ENCODE assay signal across 25 cellular contexts in genomic region chr22:50432131-50432870, GRCh38. TPM values are rescaled to one million over a fixed set of nuclear protein-coding genes. Genes with fewer than 3 reads are reported as not detected.
DNase-seq lines count a peak whose midpoint lies in the region; ATAC-seq, FAIRE-seq and TF ChIP-seq lines count a peak whose summit lies in the region.
"Had no signal": no experiment of that assay in that cellular context is flagged by ENCODE, and none has a peak within 500 bp of the region (broad histone marks: within the 10 kb centered on the region; RNA-seq: fewer than 3 reads in every experiment).

No MANE protein-coding gene starts in this region.

- no peak overlapping the region for H3K9ac ChIP-seq in K562 (ENCODE audit: insufficient read depth in 1 of 2, low read depth in 2 of 2, low read length in 2 of 2)
- H3K9ac ChIP-seq in HepG2 (ENCODE audit: insufficient read depth, low read depth, low read length): no peak overlapping the region

- no TSS peak for BruUV-seq in K562 (replicated peaks; lab: Mats Ljungman, UMichigan)
- BruUV-seq in HepG2 (replicated peaks; lab: Mats Ljungman, UMichigan): no TSS peak

- 96% methylated on average over 22 of the region's 35 CpGs for WGBS in K562 (ENCODE audit: insufficient coverage, low coverage, missing lambda C conversion rate)
- WGBS in HepG2 (ENCODE audit: low lambda C conversion rate): 96% methylated on average over 35 of the region's 35 CpGs

- CTCF ChIA-PET in K562 (lab: Yijun Ruan, JAX; ENCODE audit: low intra/inter-chr PET ratio) (no interaction called here), HepG2 (lab: Yijun Ruan, JAX; ENCODE audit: low intra/inter-chr PET ratio, low total read pairs) (no interaction called here)

- H3K36me3 ChIP-seq in K562 (ENCODE audit: control insufficient read depth, insufficient read depth, low read length): peaks cover 56% of the 10 kb centered on the region; the same call in 2 of the 3 replicates
- H3K36me3 ChIP-seq in HepG2 (replicated peaks in 1 of 2; ENCODE audit: control insufficient read depth in 1 of 2, insufficient read depth in 2 of 2, low read length in 2 of 2): peaks cover 38 to 69% of the 10 kb centered on the region in 2 experiments
- H3K36me3 ChIP-seq in upper lobe of right lung: peaks cover 83% of the 10 kb centered on the region

- H3K4me2 ChIP-seq in K562 (ENCODE audit: insufficient read depth, low read length): no peak overlapping the region
- no peak overlapping the region for H3K4me2 ChIP-seq in HepG2 (ENCODE audit: low read depth, low read length)

- no peaks in the 10 kb centered on the region for H3K9me1 ChIP-seq in K562 (ENCODE audit: control insufficient read depth, insufficient read depth, low read length)

- TF ChIP-seq EP300 in K562 (IDR thresholded peaks at IDR 0.05; ENCODE audit: low read length): no peak
- no peak for TF ChIP-seq EP300 in HepG2 (IDR thresholded peaks at IDR 0.05; ENCODE audit: low read depth in 2 of 2, low read length in 2 of 2)
- no peak for TF ChIP-seq EP300 in HepG2 (CRISPR knock-in tag; IDR thresholded peaks at IDR 0.05; ENCODE audit: borderline replicate concordance)

- intact Hi-C loops in left ventricle myocardium superior (cut with micrococcal nuclease) (no loop called here), cardiac septum (cut with DNase I) (no loop called here), K562 (cut with micrococcal nuclease) (no loop called here), HepG2 (cut with micrococcal nuclease; ENCODE audit: unreplicated experiment) (no loop called here), upper lobe of right lung (cut with DNase I) (no loop called here)

- ATAC-seq in left ventricle myocardium superior (no peak), K562 (no peak), HepG2 (peak; percentile 13; the same call in 2 of the 3 replicates), upper lobe of right lung (peak; percentile 15), HG02981 (IDR thresholded peaks at IDR 0.05; ENCODE audit: unreplicated experiment) (no peak)
- ATAC-seq: Panc1 had no signal

- no peaks in the 10 kb centered on the region for H3K4me1 ChIP-seq in K562 (replicated peaks in 1 of 2; ENCODE audit: control insufficient read depth in 2 of 2, insufficient read depth in 2 of 2, low read length in 2 of 2)
- H3K4me1 ChIP-seq in HepG2 (ENCODE audit: insufficient read depth, low read length): no peaks in the 10 kb centered on the region
- H3K4me1 ChIP-seq in upper lobe of right lung: no peaks in the 10 kb centered on the region
- H3K4me1 ChIP-seq: SJCRH30 had no signal

- H2AFZ ChIP-seq in K562 (ENCODE audit: low read depth, low read length): no peak overlapping the region
- H2AFZ ChIP-seq in HepG2 (ENCODE audit: low read length): no peak overlapping the region

- DNase-seq in left ventricle myocardium superior: peak; percentile 10
- DNase-seq in cardiac septum (ENCODE audit: low spot score): no peak
- no peak for DNase-seq in K562 (ENCODE audit: extremely low read depth in 1 of 4, low spot score in 3 of 4)
- no peak for DNase-seq in HepG2 (ENCODE audit: low spot score)
- DNase-seq in upper lobe of right lung: no peak
- no peak for DNase-seq in activated CD4-positive, alpha-beta T cell treated with anti-CD3 and anti-CD28 coated beads for 48 hours
- DNase-seq in activated CD8-positive, alpha-beta memory T cell treated with anti-CD3 and anti-CD28 coated beads for 24 hours: no peak
- DNase-seq: CD8-positive, alpha-beta memory T cell; DMS53; GF-D8; KG1; NCI-H1092 treated with DMSO at 0.1 percent for 48 hours; NCI-H1436 treated with DMSO at 0.1 percent for 48 hours; NCI-H1930; NCI-H226; NCI-H510A treated with DMSO at 0.1 percent for 48 hours; NCI-H774; NK-92 treated with Interleukin-12 subunit alpha and Interleukin-12 subunit beta, amount 100 ng/mL, for 24 hours; SJCRH30 had no signal

- H3K4me3 ChIP-seq in K562: no peak overlapping the region
- H3K4me3 ChIP-seq in HepG2 (replicated peaks in 1 of 3; ENCODE audit: insufficient read depth in 1 of 3, low read depth in 2 of 3, low read length in 3 of 3): no peak overlapping the region
- H3K4me3 ChIP-seq in upper lobe of right lung: no peak overlapping the region
- H3K4me3 ChIP-seq: SJCRH30 had no signal

- H3K79me2 ChIP-seq in K562 (ENCODE audit: control insufficient read depth, insufficient read depth, low read length) (no peaks in the 10 kb centered on the region), HepG2 (ENCODE audit: insufficient read depth, low read length) (no peaks in the 10 kb centered on the region)

- H3K9me3 ChIP-seq in K562 (replicated peaks; ENCODE audit: control insufficient read depth, insufficient read depth, low read depth, low read length) (no peaks in the 10 kb centered on the region), HepG2 (ENCODE audit: low read length) (no peaks in the 10 kb centered on the region), upper lobe of right lung (no peaks in the 10 kb centered on the region)
- H3K9me3 ChIP-seq: SJCRH30 had no signal

- TF ChIP-seq POLR2A in K562 (conservative IDR thresholded peaks at IDR 0.05) (no peak), HepG2 (IDR thresholded peaks at IDR 0.05; ENCODE audit: insufficient read depth in 1 of 2, low read depth in 2 of 2, low read length in 2 of 2) (no peak)

- no peaks in the 10 kb centered on the region for H3K27me3 ChIP-seq in K562 (ENCODE audit: control insufficient read depth in 2 of 2, insufficient read depth in 2 of 2, low read length in 2 of 2)
- no peaks in the 10 kb centered on the region for H3K27me3 ChIP-seq in HepG2 (ENCODE audit: control insufficient read depth in 1 of 2, insufficient read depth in 2 of 2, low read length in 2 of 2)
- no peaks in the 10 kb centered on the region for H3K27me3 ChIP-seq in upper lobe of right lung
- H3K27me3 ChIP-seq: SJCRH30 had no signal

- POLR2A ChIA-PET in K562 (lab: Yijun Ruan, JAX) (no interaction called here), HepG2 (lab: Yijun Ruan, JAX) (no interaction called here)

- in situ Hi-C loops in K562 (cut with MboI) (no loop called here), HepG2 (cut with HindIII; ENCODE audit: extremely low pct_ligation_motif_present, low pct_unique_long_range_greater_than_20kb) (no loop called here)

- TF ChIP-seq RAD21 in K562 (CRISPR knock-in tag; conservative IDR thresholded peaks at IDR 0.05 in 1 of 2, IDR thresholded peaks at IDR 0.05 in 1 of 2) (no peak), HepG2 (CRISPR knock-in tag; IDR thresholded peaks at IDR 0.05) (no peak)

- H4K20me1 ChIP-seq in K562 (replicated peaks; ENCODE audit: control insufficient read depth, insufficient read depth, low read length): no peaks in the 10 kb centered on the region
- H4K20me1 ChIP-seq in HepG2 (ENCODE audit: insufficient read depth, low read length): no peaks in the 10 kb centered on the region

- TF ChIP-seq CTCF in K562 (IDR thresholded peaks at IDR 0.05 in 2 of 3, conservative IDR thresholded peaks at IDR 0.05 in 1 of 3; ENCODE audit: insufficient read depth in 2 of 3, low read depth in 1 of 3, low read length in 3 of 3) (no peak), HepG2 (CRISPR knock-in tag; IDR thresholded peaks at IDR 0.05) (no peak), upper lobe of right lung (IDR thresholded peaks at IDR 0.05) (no peak)

- FAIRE-seq in K562 (lab: Jason Lieb, UNC): no peak
- no peak for FAIRE-seq in HepG2 (lab: Jason Lieb, UNC)
- FAIRE-seq: D721Med had no signal

- no peak overlapping the region for H3K27ac ChIP-seq in K562 (ENCODE audit: extremely low read depth, low read depth, low read length)
- no peak overlapping the region for H3K27ac ChIP-seq in HepG2 (ENCODE audit: extremely low read length, insufficient read depth, low read length)
- no peak overlapping the region for H3K27ac ChIP-seq in upper lobe of right lung
- H3K27ac ChIP-seq: C4-2B, SJCRH30 had no signal

RNA-seq across cellular contexts. Expression of gene SBF1, which starts 42.5 kb away (rescaled TPM):
- total RNA-seq in left ventricle myocardium superior (55.5 TPM), cardiac septum (63.5 TPM), K562 (2014; rRNA removed) (26.9 and 36.8 TPM in 2 replicates), K562 (2014; rRNA removed; fragmentation: Illumina TruSeq; extraction: Trizol) (2.9 and 5.3 TPM in 2 replicates), K562 (2015; rRNA removed; fragmentation: Illumina TruSeq; extraction: Trizol) (14.9 and 16.1 TPM in 2 replicates), K562 (2021) (47.3 and 50.4 TPM in 2 replicates), HepG2 (2016; rRNA removed; fragmentation: Illumina TruSeq; extraction: Trizol) (21.3 and 40.9 TPM in 2 replicates), upper lobe of right lung (69.4 TPM)
- total RNA-seq in K562 (2011; cell fraction: chromatin; rRNA removed; ENCODE audit: low replicate concordance): 101 and 307 TPM in 2 replicates
- total RNA-seq in K562 (2011; cell fraction: nucleolus; rRNA removed): 152 and 193 TPM in 2 replicates
- total RNA-seq in K562 (2011; cell fraction: nucleoplasm; rRNA removed): 127 and 140 TPM in 2 replicates
- polyA plus RNA-seq in K562 (2011; rRNA removed) (11.4 and 16.7 TPM in 2 replicates), K562 (2014; fragmentation: Illumina TruSeq; extraction: Trizol) (6.7 and 15.5 TPM in 2 replicates), K562 (2014; fragmentation: Nextera tagmentation; extraction: Ambion mirVana) (under 1 TPM; 0.44 to 0.55 TPM), K562 (2014; rRNA removed) (22.3 and 24.3 TPM in 2 replicates), HepG2 (2011; rRNA removed) (31.7 and 43.3 TPM in 2 replicates)
- polyA plus RNA-seq in K562 (2011; cell fraction: cytosol; rRNA removed): 15.1 and 27.2 TPM in 2 replicates
- 117 and 136 TPM in 2 replicates for polyA plus RNA-seq in K562 (2011; cell fraction: nucleus; rRNA removed)
- 21.3 and 38.3 TPM in 2 replicates for polyA plus RNA-seq in K562 (2012)
- 9.9 and 19.7 TPM in 2 replicates for polyA minus RNA-seq in K562 (2011; rRNA and poly(A)+ RNA removed)
- 27.2 and 27.4 TPM in 2 replicates for polyA minus RNA-seq in K562 (2011; cell fraction: cytosol; rRNA and poly(A)+ RNA removed)
- polyA minus RNA-seq in K562 (2011; cell fraction: nucleus; rRNA and poly(A)+ RNA removed): 51.2 and 58.9 TPM in 2 replicates
- total RNA-seq in HepG2 (2016; cell fraction: cytosol; rRNA removed; fragmentation: Illumina TruSeq; extraction: Trizol; ENCODE audit: low read depth): 10.6 and 11.9 TPM in 2 replicates
- total RNA-seq in HepG2 (2016; cell fraction: insoluble cytoplasmic fraction; rRNA removed; fragmentation: Illumina TruSeq; extraction: Trizol): 18.4 and 42.1 TPM in 2 replicates
- 25.7 and 27.6 TPM in 2 replicates for total RNA-seq in HepG2 (2016; cell fraction: membrane; rRNA removed; fragmentation: Illumina TruSeq; extraction: Trizol)
- 35.2 and 39.9 TPM in 2 replicates for total RNA-seq in HepG2 (2016; cell fraction: nucleus; rRNA removed; fragmentation: Illumina TruSeq; extraction: Trizol)
- 23.0 and 36.7 TPM in 2 replicates for polyA plus RNA-seq in HepG2 (2011; cell fraction: cytosol; rRNA removed)
- 212 and 268 TPM in 2 replicates for polyA plus RNA-seq in HepG2 (2011; cell fraction: nucleus; rRNA removed)
- polyA plus RNA-seq in HepG2 (2012): 35.0 and 42.8 TPM in 2 replicates
- 5.2 and 5.5 TPM in 2 replicates for polyA plus RNA-seq in HepG2 (2016; cell fraction: cytosol; fragmentation: Illumina TruSeq; extraction: Trizol; ENCODE audit: low read depth)
- 23.9 and 35.9 TPM in 2 replicates for polyA plus RNA-seq in HepG2 (2016; cell fraction: insoluble cytoplasmic fraction; fragmentation: Illumina TruSeq; extraction: Trizol; ENCODE audit: low read depth)
- polyA plus RNA-seq in HepG2 (2016; cell fraction: membrane; fragmentation: Illumina TruSeq; extraction: Trizol; ENCODE audit: low read depth): 16.7 and 21.6 TPM in 2 replicates
- 92.6 and 93.2 TPM in 2 replicates for polyA plus RNA-seq in HepG2 (2016; cell fraction: nucleus; fragmentation: Illumina TruSeq; extraction: Trizol; ENCODE audit: insufficient read depth, low read depth)
- 67.4 and 124 TPM in 2 replicates for polyA minus RNA-seq in HepG2 (2011; rRNA and poly(A)+ RNA removed; ENCODE audit: low replicate concordance)
- polyA minus RNA-seq in HepG2 (2011; cell fraction: cytosol; rRNA and poly(A)+ RNA removed): 36.5 and 37.3 TPM in 2 replicates
- polyA minus RNA-seq in HepG2 (2011; cell fraction: nucleus; rRNA and poly(A)+ RNA removed): 65.0 and 67.6 TPM in 2 replicates

RNA-seq across cellular contexts. Expression of gene ADM2, which starts 49.0 kb away (rescaled TPM):
- total RNA-seq in left ventricle myocardium superior (not detected), cardiac septum (0.13 TPM), K562 (2014; rRNA removed) (1.5 and 1.8 TPM in 2 replicates), K562 (2014; rRNA removed; fragmentation: Illumina TruSeq; extraction: Trizol) (0.33 and 0.41 TPM in 2 replicates), K562 (2015; rRNA removed; fragmentation: Illumina TruSeq; extraction: Trizol) (0.08 and 0.11 TPM in 2 replicates), K562 (2021) (3.4 and 5.1 TPM in 2 replicates), HepG2 (2016; rRNA removed; fragmentation: Illumina TruSeq; extraction: Trizol) (0.76 and 1.2 TPM in 2 replicates), upper lobe of right lung (2.6 TPM)
- 2.7 and 6.7 TPM in 2 replicates for total RNA-seq in K562 (2011; cell fraction: chromatin; rRNA removed; ENCODE audit: low replicate concordance)
- total RNA-seq in K562 (2011; cell fraction: nucleolus; rRNA removed): 7.2 and 7.8 TPM in 2 replicates
- 3.7 and 4.7 TPM in 2 replicates for total RNA-seq in K562 (2011; cell fraction: nucleoplasm; rRNA removed)
- polyA plus RNA-seq in K562 (2011; rRNA removed) (0.38 and 1.1 TPM in 2 replicates), K562 (2014; fragmentation: Illumina TruSeq; extraction: Trizol) (1.7 and 2.9 TPM in 2 replicates), K562 (2014; fragmentation: Nextera tagmentation; extraction: Ambion mirVana) (under 1 TPM; 0.22 to 0.31 TPM), K562 (2014; rRNA removed) (1.3 and 2.2 TPM in 2 replicates), HepG2 (2011; rRNA removed) (3.0 and 4.0 TPM in 2 replicates)
- 0.69 and 0.74 TPM in 2 replicates for polyA plus RNA-seq in K562 (2011; cell fraction: cytosol; rRNA removed)
- polyA plus RNA-seq in K562 (2011; cell fraction: nucleus; rRNA removed): 1.0 and 1.2 TPM in 2 replicates
- polyA plus RNA-seq in K562 (2012): 1.1 and 19.5 TPM in 2 replicates
- polyA minus RNA-seq in K562 (2011; rRNA and poly(A)+ RNA removed): 0.39 and 0.60 TPM in 2 replicates
- polyA minus RNA-seq in K562 (2011; cell fraction: cytosol; rRNA and poly(A)+ RNA removed): 0.48 and 1.1 TPM in 2 replicates
- 1.5 and 2.6 TPM in 2 replicates for polyA minus RNA-seq in K562 (2011; cell fraction: nucleus; rRNA and poly(A)+ RNA removed)
- 0.10 and 0.18 TPM in 2 replicates for total RNA-seq in HepG2 (2016; cell fraction: cytosol; rRNA removed; fragmentation: Illumina TruSeq; extraction: Trizol; ENCODE audit: low read depth)
- 0.68 and 1.4 TPM in 2 replicates for total RNA-seq in HepG2 (2016; cell fraction: insoluble cytoplasmic fraction; rRNA removed; fragmentation: Illumina TruSeq; extraction: Trizol)
- 0.68 and 0.83 TPM in 2 replicates for total RNA-seq in HepG2 (2016; cell fraction: membrane; rRNA removed; fragmentation: Illumina TruSeq; extraction: Trizol)
- 1.3 and 1.9 TPM in 2 replicates for total RNA-seq in HepG2 (2016; cell fraction: nucleus; rRNA removed; fragmentation: Illumina TruSeq; extraction: Trizol)
- polyA plus RNA-seq in HepG2 (2011; cell fraction: cytosol; rRNA removed): 2.7 and 2.8 TPM in 2 replicates
- 7.0 and 9.2 TPM in 2 replicates for polyA plus RNA-seq in HepG2 (2011; cell fraction: nucleus; rRNA removed)
- 3.7 and 10.8 TPM in 2 replicates for polyA plus RNA-seq in HepG2 (2012)
- 0.40 and 0.43 TPM in 2 replicates for polyA plus RNA-seq in HepG2 (2016; cell fraction: cytosol; fragmentation: Illumina TruSeq; extraction: Trizol; ENCODE audit: low read depth)
- polyA plus RNA-seq in HepG2 (2016; cell fraction: insoluble cytoplasmic fraction; fragmentation: Illumina TruSeq; extraction: Trizol; ENCODE audit: low read depth): 1.3 and 1.6 TPM in 2 replicates
- polyA plus RNA-seq in HepG2 (2016; cell fraction: membrane; fragmentation: Illumina TruSeq; extraction: Trizol; ENCODE audit: low read depth): 0.73 and 0.76 TPM in 2 replicates
- polyA plus RNA-seq in HepG2 (2016; cell fraction: nucleus; fragmentation: Illumina TruSeq; extraction: Trizol; ENCODE audit: insufficient read depth, low read depth): 6.0 and 6.1 TPM in 2 replicates
- polyA minus RNA-seq in HepG2 (2011; rRNA and poly(A)+ RNA removed; ENCODE audit: low replicate concordance): 0.94 and 3.6 TPM in 2 replicates
- 3.0 and 3.9 TPM in 2 replicates for polyA minus RNA-seq in HepG2 (2011; cell fraction: cytosol; rRNA and poly(A)+ RNA removed)
- 2.7 and 3.0 TPM in 2 replicates for polyA minus RNA-seq in HepG2 (2011; cell fraction: nucleus; rRNA and poly(A)+ RNA removed)
- total RNA-seq: A172, SJCRH30 had no signal

RNA-seq across cellular contexts. Expression of gene MIOX, which starts 54.4 kb away (rescaled TPM):
- total RNA-seq in left ventricle myocardium superior (not detected), cardiac septum (not detected), K562 (2014; rRNA removed) (not detected in 2 replicates), K562 (2014; rRNA removed; fragmentation: Illumina TruSeq; extraction: Trizol) (not detected in 2 replicates), K562 (2015; rRNA removed; fragmentation: Illumina TruSeq; extraction: Trizol) (not detected in 2 replicates), K562 (2021) (not detected in 2 replicates), HepG2 (2016; rRNA removed; fragmentation: Illumina TruSeq; extraction: Trizol) (1.2 and 1.5 TPM in 2 replicates), upper lobe of right lung (not detected)
- total RNA-seq in K562 (2011; cell fraction: chromatin; rRNA removed; ENCODE audit: low replicate concordance): 0.46 TPM in 1 of 2 replicates, not detected in the other
- 0.39 TPM in 1 of 2 replicates, not detected in the other for total RNA-seq in K562 (2011; cell fraction: nucleolus; rRNA removed)
- 0.59 TPM in 1 of 2 replicates, not detected in the other for total RNA-seq in K562 (2011; cell fraction: nucleoplasm; rRNA removed)
- polyA plus RNA-seq in K562 (2011; rRNA removed) (0.08 TPM in 2 replicates), K562 (2014; fragmentation: Illumina TruSeq; extraction: Trizol) (not detected in 2 replicates), K562 (2014; fragmentation: Nextera tagmentation; extraction: Ambion mirVana) (not detected), K562 (2014; rRNA removed) (not detected in 2 replicates), HepG2 (2011; rRNA removed) (2.9 and 5.0 TPM in 2 replicates)
- polyA plus RNA-seq in K562 (2011; cell fraction: cytosol; rRNA removed): 0.10 TPM in 1 of 2 replicates, not detected in the other
- 0.35 and 0.81 TPM in 2 replicates for polyA plus RNA-seq in K562 (2011; cell fraction: nucleus; rRNA removed)
- polyA plus RNA-seq in K562 (2012): 0.04 and 0.80 TPM in 2 replicates
- polyA minus RNA-seq in K562 (2011; rRNA and poly(A)+ RNA removed): not detected in 2 replicates
- not detected in 2 replicates for polyA minus RNA-seq in K562 (2011; cell fraction: cytosol; rRNA and poly(A)+ RNA removed)
- polyA minus RNA-seq in K562 (2011; cell fraction: nucleus; rRNA and poly(A)+ RNA removed): not detected in 2 replicates
- 1.2 and 1.7 TPM in 2 replicates for total RNA-seq in HepG2 (2016; cell fraction: cytosol; rRNA removed; fragmentation: Illumina TruSeq; extraction: Trizol; ENCODE audit: low read depth)
- total RNA-seq in HepG2 (2016; cell fraction: insoluble cytoplasmic fraction; rRNA removed; fragmentation: Illumina TruSeq; extraction: Trizol): 1.3 and 2.0 TPM in 2 replicates
- 1.9 and 2.9 TPM in 2 replicates for total RNA-seq in HepG2 (2016; cell fraction: membrane; rRNA removed; fragmentation: Illumina TruSeq; extraction: Trizol)
- 1.7 and 2.7 TPM in 2 replicates for total RNA-seq in HepG2 (2016; cell fraction: nucleus; rRNA removed; fragmentation: Illumina TruSeq; extraction: Trizol)
- polyA plus RNA-seq in HepG2 (2011; cell fraction: cytosol; rRNA removed): 2.3 and 3.0 TPM in 2 replicates
- polyA plus RNA-seq in HepG2 (2011; cell fraction: nucleus; rRNA removed): 27.0 and 27.4 TPM in 2 replicates
- polyA plus RNA-seq in HepG2 (2012): 1.8 and 3.2 TPM in 2 replicates
- 2.6 and 2.7 TPM in 2 replicates for polyA plus RNA-seq in HepG2 (2016; cell fraction: cytosol; fragmentation: Illumina TruSeq; extraction: Trizol; ENCODE audit: low read depth)
- 1.4 and 1.6 TPM in 2 replicates for polyA plus RNA-seq in HepG2 (2016; cell fraction: insoluble cytoplasmic fraction; fragmentation: Illumina TruSeq; extraction: Trizol; ENCODE audit: low read depth)
- polyA plus RNA-seq in HepG2 (2016; cell fraction: membrane; fragmentation: Illumina TruSeq; extraction: Trizol; ENCODE audit: low read depth): 1.6 and 1.8 TPM in 2 replicates
- polyA plus RNA-seq in HepG2 (2016; cell fraction: nucleus; fragmentation: Illumina TruSeq; extraction: Trizol; ENCODE audit: insufficient read depth, low read depth): 3.9 and 5.8 TPM in 2 replicates
- polyA minus RNA-seq in HepG2 (2011; rRNA and poly(A)+ RNA removed; ENCODE audit: low replicate concordance): 5.0 TPM in 1 of 2 replicates, not detected in the other
- polyA minus RNA-seq in HepG2 (2011; cell fraction: cytosol; rRNA and poly(A)+ RNA removed): 1.1 TPM in 1 of 2 replicates, not detected in the other
- 1.2 and 2.2 TPM in 2 replicates for polyA minus RNA-seq in HepG2 (2011; cell fraction: nucleus; rRNA and poly(A)+ RNA removed)
- total RNA-seq: A172, H4, SJCRH30 had no signal
- polyA plus RNA-seq: CD8-positive, alpha-beta memory T cell had no signal

Comparison
In these comparisons a context has a peak if more than half of its experiments do, and no peak if none do; other contexts are left out.
1. ATAC-seq: peak in HepG2 (single experiment) and upper lobe of right lung (single experiment); none in left ventricle myocardium superior (single experiment), K562 (single experiment) and HG02981 (single experiment).